In genomic region chr18:57802869-57803118, GRCh38 we compare ENCODE assay signal across 10 cellular contexts. TPM values are rescaled to one million over a fixed set of nuclear protein-coding genes. Genes with fewer than 3 reads are reported as not detected.
DNase-seq lines count a peak whose midpoint lies in the region; ATAC-seq and TF ChIP-seq lines count a peak whose summit lies in the region.
"Had no signal": no experiment of that assay in that cellular context is flagged by ENCODE, and none has a peak within 500 bp of the region (broad histone marks: within the 10 kb centered on the region; RNA-seq: fewer than 3 reads in every experiment).

No MANE protein-coding gene starts in this region.

- H3K9me3 Mint-ChIP-seq in endodermal cell = no peaks in the 10 kb centered on the region
- no peaks in the 10 kb centered on the region for H3K9me3 Mint-ChIP-seq in activated naive CD4-positive, alpha-beta T cell treated with anti-CD3 and anti-CD28 coated beads, Interleukin-2, amount 10 ng/mL, durations not matched to agents 7 days and 5 days

- H3K4me2 ChIP-seq in BLaER1 = peak overlapping the region; percentile 69
- H3K4me2 ChIP-seq in osteoblast (ENCODE audit: insufficient read depth, low read length) = peak overlapping the region; percentile 70

- no peak overlapping the region for H3K27ac Mint-ChIP-seq in endodermal cell
- H3K27ac Mint-ChIP-seq in activated naive CD4-positive, alpha-beta T cell treated with anti-CD3 and anti-CD28 coated beads, Interleukin-2, amount 10 ng/mL, durations not matched to agents 7 days and 5 days = no peak overlapping the region
- H3K27ac Mint-ChIP-seq: activated CD8-positive, alpha-beta memory T cell treated with anti-CD3 and anti-CD28 coated beads, Interleukin-2, amount 10 ng/mL, durations not matched to agents 7 days and 5 days had no signal

- CTCF ChIA-PET in activated naive CD4-positive, alpha-beta T cell treated with anti-CD3 and anti-CD28 coated beads, Interleukin-2, amount 10 ng/mL, durations not matched to agents 7 days and 5 days (lab: Charles Lee) = no interaction called here

- H3K79me2 ChIP-seq in osteoblast (ENCODE audit: insufficient read depth, low read length) = peaks cover 70% of the 10 kb centered on the region

- peaks cover 72% of the 10 kb centered on the region for H3K27me3 ChIP-seq in BLaER1
- H3K27me3 ChIP-seq in endodermal cell (ENCODE audit: control insufficient read depth, insufficient read depth, low read length, poor library complexity, severe bottlenecking) = peaks cover 55% of the 10 kb centered on the region
- no peaks in the 10 kb centered on the region for H3K27me3 ChIP-seq in osteoblast (ENCODE audit: insufficient read depth, low read length)

- H4K20me1 ChIP-seq in BLaER1 (peaks cover 40% of the 10 kb centered on the region), osteoblast (ENCODE audit: insufficient read depth, low read length) (peaks cover 34% of the 10 kb centered on the region)

- WGBS in endodermal cell (ENCODE audit: insufficient coverage in 1 of 2, insufficient read length in 1 of 2), 2 experiments = 0% methylated on average over 14 to 31 of the region's 31 CpGs

- H3K4me3 ChIP-seq in BLaER1 = peak overlapping the region; percentile 50
- H3K4me3 ChIP-seq in endodermal cell (ENCODE audit: low read length) = peak overlapping the region; percentile 83
- peak overlapping the region; percentile 99 for H3K4me3 ChIP-seq in osteoblast (ENCODE audit: insufficient read depth, low read length)

- ATAC-seq in HG03135 (IDR thresholded peaks at IDR 0.05; ENCODE audit: unreplicated experiment) (peak; percentile 58), GM21576 (IDR thresholded peaks at IDR 0.05; ENCODE audit: unreplicated experiment) (no peak)

- no peaks in the 10 kb centered on the region for H3K36me3 Mint-ChIP-seq in endodermal cell (ENCODE audit: low read depth)
- no peaks in the 10 kb centered on the region for H3K36me3 Mint-ChIP-seq in activated naive CD4-positive, alpha-beta T cell treated with anti-CD3 and anti-CD28 coated beads, Interleukin-2, amount 10 ng/mL, durations not matched to agents 7 days and 5 days
- H3K36me3 Mint-ChIP-seq: activated CD8-positive, alpha-beta memory T cell treated with anti-CD3 and anti-CD28 coated beads, Interleukin-2, amount 10 ng/mL, durations not matched to agents 7 days and 5 days had no signal

- H3K4me1 ChIP-seq in BLaER1 (peaks cover 16% of the 10 kb centered on the region), endodermal cell (ENCODE audit: control insufficient read depth, insufficient read depth, low read length) (peaks cover 6% of the 10 kb centered on the region), osteoblast (ENCODE audit: insufficient read depth, low read length) (peaks cover 41% of the 10 kb centered on the region)

- TF ChIP-seq CTCF in endodermal cell (conservative IDR thresholded peaks at IDR 0.05) (no peak), osteoblast (IDR thresholded peaks at IDR 0.05; ENCODE audit: extremely low read depth, low read depth, low read length) (no peak)

- H3K27ac ChIP-seq in BLaER1 = no peak overlapping the region
- H3K27ac ChIP-seq in endodermal cell (ENCODE audit: low read depth, low read length) = no peak overlapping the region
- peak overlapping the region; percentile 79 for H3K27ac ChIP-seq in osteoblast (ENCODE audit: low read depth, low read length)

- H3K4me1 Mint-ChIP-seq in endodermal cell = peaks cover 14% of the 10 kb centered on the region
- peaks cover 15% of the 10 kb centered on the region for H3K4me1 Mint-ChIP-seq in activated naive CD4-positive, alpha-beta T cell treated with anti-CD3 and anti-CD28 coated beads, Interleukin-2, amount 10 ng/mL, durations not matched to agents 7 days and 5 days

- H3K27me3 Mint-ChIP-seq in endodermal cell (ENCODE audit: insufficient read depth) = peaks cover 27% of the 10 kb centered on the region
- H3K27me3 Mint-ChIP-seq in activated naive CD4-positive, alpha-beta T cell treated with anti-CD3 and anti-CD28 coated beads, Interleukin-2, amount 10 ng/mL, durations not matched to agents 7 days and 5 days = peaks cover 83% of the 10 kb centered on the region

- DNase-seq in endodermal cell (no peak), osteoblast (ENCODE audit: insufficient read length, low spot score, missing footprints) (no peak), NCI-H1048 (lab: John Stamatoyannopoulos, UW) (no peak)
- no peak for DNase-seq in activated effector memory CD4-positive, alpha-beta T cell treated with Interleukin-2 at 50 U/mL for 16 hours
- no peak for DNase-seq in activated naive CD4-positive, alpha-beta T cell treated with anti-CD3 and anti-CD28 coated beads, Interleukin-2, amount 10 ng/mL, durations not matched to agents 7 days and 5 days
- DNase-seq: activated CD8-positive, alpha-beta memory T cell treated with anti-CD3 and anti-CD28 coated beads, Interleukin-2, amount 10 ng/mL, durations not matched to agents 7 days and 5 days; KBM-7 had no signal

- peaks cover 36% of the 10 kb centered on the region for H3K9me3 ChIP-seq in BLaER1
- no peaks in the 10 kb centered on the region for H3K9me3 ChIP-seq in endodermal cell (ENCODE audit: control insufficient read depth, low read length)
- no peaks in the 10 kb centered on the region for H3K9me3 ChIP-seq in osteoblast (ENCODE audit: low read depth, low read length)

- no peak overlapping the region for H3K9ac ChIP-seq in BLaER1
- H3K9ac ChIP-seq in endodermal cell (ENCODE audit: extremely low read depth, low read length, poor library complexity, severe bottlenecking) = no peak overlapping the region

- H2AFZ ChIP-seq in osteoblast (ENCODE audit: low read length) = no peak overlapping the region

- peak overlapping the region; percentile 81 for H3K4me3 Mint-ChIP-seq in endodermal cell
- H3K4me3 Mint-ChIP-seq in activated naive CD4-positive, alpha-beta T cell treated with anti-CD3 and anti-CD28 coated beads, Interleukin-2, amount 10 ng/mL, durations not matched to agents 7 days and 5 days = no peak overlapping the region

- no peaks in the 10 kb centered on the region for H3K36me3 ChIP-seq in BLaER1
- H3K36me3 ChIP-seq in endodermal cell (ENCODE audit: control insufficient read depth, insufficient read depth, low read length) = no peaks in the 10 kb centered on the region
- peaks cover 13% of the 10 kb centered on the region for H3K36me3 ChIP-seq in osteoblast (ENCODE audit: insufficient read depth, low read length)

RNA-seq across cellular contexts. Expression of gene ATP8B1, which starts 0.3 kb away (rescaled TPM):
- total RNA-seq in endodermal cell (10 to 100 TPM in 1 of 2 donors, 1 to 10 TPM in 1; 1.7 to 13.5 TPM), osteoblast (41.5 and 46.7 TPM in 2 replicates)
- polyA plus RNA-seq in endodermal cell (2013, experiment 1 of 2) = 0.32 TPM
- polyA plus RNA-seq in endodermal cell (2013, experiment 2 of 2) = 0.37 TPM
